ENCODE assay signal across 8 cellular contexts in the genomic region with DNA sequence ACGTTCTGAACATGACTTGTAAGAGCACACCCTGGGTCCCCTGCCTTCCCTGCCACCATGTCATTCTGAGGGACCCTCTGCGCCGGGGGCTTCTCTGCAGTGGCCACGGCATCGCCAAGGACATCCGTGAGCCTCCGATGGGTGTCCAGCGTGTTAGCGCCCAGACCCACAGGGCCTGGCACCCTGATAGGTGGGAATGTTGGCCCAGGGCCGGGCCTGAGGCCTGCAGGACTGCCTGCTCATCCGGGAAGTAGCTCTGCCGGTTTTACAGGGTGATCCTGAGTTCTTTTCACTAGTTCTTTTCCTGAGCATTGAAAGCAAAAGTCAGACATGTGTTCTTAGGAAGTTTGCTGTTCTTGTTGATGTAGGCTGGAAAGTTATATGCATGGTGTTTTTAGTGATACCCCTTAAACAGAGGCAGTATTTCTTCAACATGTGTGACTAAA. TPM values are rescaled to one million over a fixed set of nuclear protein-coding genes. Genes with fewer than 3 reads are reported as not detected.
DNase-seq lines count a peak whose midpoint lies in the region; ATAC-seq and TF ChIP-seq lines count a peak whose summit lies in the region.

No MANE protein-coding gene starts in this region.

- intact Hi-C loops in A673 (cut with micrococcal nuclease; ENCODE audit: unreplicated experiment) = no loop called here

- CTCF ChIA-PET in A673 (lab: Charles Lee) = interaction anchor here (0.6 to 1.7 kb wide), 2 partner anchors 258 to 1883 kb away, joined by 9 read pairs; no protein-coding TSS in a partner anchor

- H3K27me3 Mint-ChIP-seq in HFFc6 (ENCODE audit: insufficient read depth) = peaks cover 8% of the 10 kb centered on the region; the same call in 1 of the 2 replicates
- H3K27me3 Mint-ChIP-seq in activated naive CD8-positive, alpha-beta T cell treated with anti-CD3 and anti-CD28 coated beads, Interleukin-2, amount 10 ng/mL, durations not matched to agents 7 days and 5 days = no peaks in the 10 kb centered on the region
- H3K27me3 Mint-ChIP-seq in mesothelial cell of epicardium (ENCODE audit: low read depth) = no peaks in the 10 kb centered on the region

- TF ChIP-seq CTCF in A673 (conservative IDR thresholded peaks at IDR 0.05; ENCODE audit: low read depth, low read length) (no peak), HFFc6 (IDR thresholded peaks at IDR 0.05) (no peak), mesothelial cell of epicardium (IDR thresholded peaks at IDR 0.05; ENCODE audit: unreplicated experiment) (no peak)

- POLR2A ChIA-PET in A673 (lab: Charles Lee; ENCODE audit: low non-redundant PET) = no interaction called here
- POLR2A ChIA-PET in activated naive CD8-positive, alpha-beta T cell treated with anti-CD3 and anti-CD28 coated beads, Interleukin-2, amount 10 ng/mL, durations not matched to agents 7 days and 5 days (lab: Charles Lee) = interaction anchor here (1.1 kb wide), 1 partner anchor 182 kb away, joined by 3 read pairs; no protein-coding TSS in a partner anchor

- no peak for DNase-seq in A673 (ENCODE audit: low spot score)
- no peak for DNase-seq in HFFc6
- no peak for DNase-seq in activated naive CD8-positive, alpha-beta T cell treated with anti-CD3 and anti-CD28 coated beads, Interleukin-2, amount 10 ng/mL, durations not matched to agents 7 days and 5 days
- no peak for DNase-seq in mesothelial cell of epicardium (ENCODE audit: low spot score in 2 of 2, unreplicated experiment in 2 of 2)
- DNase-seq in stimulated activated CD4-positive, alpha-beta T cell treated with anti-CD3 and anti-CD28 coated beads, Interleukin-4, amount 100 ng/mL, for 4 hours = no peak
- DNase-seq in mesenteric fat pad (ENCODE audit: low spot score) = no peak
- DNase-seq in hepatic stellate cell (ENCODE audit: low spot score) = no peak
- no peak for DNase-seq in HUDEP-2 (lab: John Stamatoyannopoulos, UW; ENCODE audit: unreplicated experiment in 76 of 76)

- no peaks in the 10 kb centered on the region for H3K9me3 ChIP-seq in A673 (ENCODE audit: low read depth, low read length, poor library complexity, severe bottlenecking)

- no TSS peak for BruUV-seq in A673 (replicated peaks; lab: Mats Ljungman, UMichigan)

- H3K4me1 Mint-ChIP-seq in HFFc6 (ENCODE audit: low read depth) = peaks cover 16% of the 10 kb centered on the region
- H3K4me1 Mint-ChIP-seq in activated naive CD8-positive, alpha-beta T cell treated with anti-CD3 and anti-CD28 coated beads, Interleukin-2, amount 10 ng/mL, durations not matched to agents 7 days and 5 days = peaks cover 26% of the 10 kb centered on the region
- peaks cover 10% of the 10 kb centered on the region for H3K4me1 Mint-ChIP-seq in mesothelial cell of epicardium

- H3K27me3 ChIP-seq in A673 (replicated peaks; ENCODE audit: insufficient read depth, low read depth, low read length, poor library complexity) = no peaks in the 10 kb centered on the region

- H3K36me3 Mint-ChIP-seq in HFFc6 (ENCODE audit: low read depth) (peaks cover 50% of the 10 kb centered on the region), mesothelial cell of epicardium (peaks cover 56% of the 10 kb centered on the region)
- H3K36me3 Mint-ChIP-seq in activated naive CD8-positive, alpha-beta T cell treated with anti-CD3 and anti-CD28 coated beads, Interleukin-2, amount 10 ng/mL, durations not matched to agents 7 days and 5 days = peaks cover 44% of the 10 kb centered on the region

- peak overlapping the region; percentile 72 for H3K27ac ChIP-seq in A673 (ENCODE audit: low read depth, low read length, poor library complexity, severe bottlenecking)

- no peak overlapping the region for H3K4me3 ChIP-seq in A673 (ENCODE audit: low read depth, low read length, poor library complexity, severe bottlenecking)

- peaks cover 9% of the 10 kb centered on the region for H3K4me1 ChIP-seq in A673 (ENCODE audit: insufficient read depth, low read length, poor library complexity, severe bottlenecking)

- peaks cover 10% of the 10 kb centered on the region for H3K36me3 ChIP-seq in A673 (ENCODE audit: insufficient read depth, low read length, poor library complexity, severe bottlenecking)

- H3K27ac Mint-ChIP-seq in HFFc6 = peak overlapping the region; percentile 58
- peak overlapping the region; percentile 76 for H3K27ac Mint-ChIP-seq in activated naive CD8-positive, alpha-beta T cell treated with anti-CD3 and anti-CD28 coated beads, Interleukin-2, amount 10 ng/mL, durations not matched to agents 7 days and 5 days
- peak overlapping the region; percentile 78 for H3K27ac Mint-ChIP-seq in mesothelial cell of epicardium

- H3K9me3 Mint-ChIP-seq in HFFc6 = no peaks in the 10 kb centered on the region
- H3K9me3 Mint-ChIP-seq in activated naive CD8-positive, alpha-beta T cell treated with anti-CD3 and anti-CD28 coated beads, Interleukin-2, amount 10 ng/mL, durations not matched to agents 7 days and 5 days = no peaks in the 10 kb centered on the region
- H3K9me3 Mint-ChIP-seq in mesothelial cell of epicardium = no peaks in the 10 kb centered on the region

- ATAC-seq in activated naive CD8-positive, alpha-beta T cell treated with anti-CD3 and anti-CD28 coated beads, Interleukin-2, amount 10 ng/mL, durations not matched to agents 7 days and 5 days (ENCODE audit: low read depth) = no peak

- H3K4me3 Mint-ChIP-seq in HFFc6 (no peak overlapping the region), mesothelial cell of epicardium (no peak overlapping the region)
- H3K4me3 Mint-ChIP-seq in activated naive CD8-positive, alpha-beta T cell treated with anti-CD3 and anti-CD28 coated beads, Interleukin-2, amount 10 ng/mL, durations not matched to agents 7 days and 5 days = peak overlapping the region; percentile 46

RNA-seq across cellular contexts. Expression of a gene that starts 54.5 kb away (rescaled TPM):
- total RNA-seq in A673 (2021) (12.6 and 15.5 TPM in 2 replicates), mesothelial cell of epicardium (20.3 to 21.1 TPM (median 20.8 TPM) in 3 replicates), mesenteric fat pad (17.1 TPM)
- total RNA-seq in HFFc6 (2021; fragmentation: NEBNext Ultra II Directional; extraction: Animal tissue kit (Norgen Biotek cat#: 25700)) = 10 to 100 TPM; 17.0 to 22.8 (median 18.8) TPM
- total RNA-seq in activated naive CD8-positive, alpha-beta T cell treated with anti-CD3 and anti-CD28 coated beads, Interleukin-2, amount 10 ng/mL, durations not matched to agents 7 days and 5 days = 10 to 100 TPM; 30.4 to 34.4 TPM
